In genomic region chr9:99785010-99785590, GRCh38 we compare ENCODE assay signal across 27 cellular contexts.
"Had no signal": no experiment of that assay in that cellular context is flagged by ENCODE, and none has a peak within 500 bp of the region (broad histone marks: within the 10 kb centered on the region; RNA-seq: fewer than 3 reads in every experiment).

No MANE protein-coding gene starts in this region.

- H3K9me3 ChIP-seq: adrenal gland, body of pancreas, colonic mucosa, gastrocnemius medialis, neutrophil, right lobe of liver, testis, transverse colon had no signal

- H3K36me3 Mint-ChIP-seq: activated naive CD8-positive, alpha-beta T cell treated with anti-CD3 and anti-CD28 coated beads for 36 hours; naive B cell had no signal

- H3K27me3 ChIP-seq: adrenal gland, body of pancreas, colonic mucosa, gastrocnemius medialis, neutrophil, right lobe of liver, testis, transverse colon had no signal

- H3K4me1 ChIP-seq: adrenal gland, body of pancreas, colonic mucosa, gastrocnemius medialis, left ventricle myocardium inferior, right lobe of liver, testis, transverse colon had no signal

- H3K27me3 Mint-ChIP-seq: progenitor cell of endocrine pancreas had no signal

- DNase-seq: activated CD4-positive, alpha-beta T cell treated with anti-CD3 and anti-CD28 coated beads for 1 hour; activated CD8-positive, alpha-beta T cell treated with anti-CD3 and anti-CD28 coated beads, Interleukin-2, amount 10 ng/mL, durations not matched to agents 7 days and 5 days; activated effector memory CD4-positive, alpha-beta T cell treated with anti-CD3 and anti-CD28 coated beads, Interleukin-2, amount 50 U/mL, for 16 hours; activated naive CD4-positive, alpha-beta T cell treated with anti-CD3 and anti-CD28 coated beads for 36 hours; activated naive CD8-positive, alpha-beta T cell treated with anti-CD3 and anti-CD28 coated beads for 36 hours; activated T-cell treated with anti-CD3 and anti-CD28 coated beads for 4 hours; activated T-cell treated with anti-CD3 and anti-CD28 coated beads, Interleukin-2, amount 50 U/mL, for 72 hours; adrenal gland; aorta; body of pancreas; colonic mucosa; effector memory CD4-positive, alpha-beta T cell; erythroblast; gastrocnemius medialis; glutamatergic neuron; left ventricle myocardium inferior; naive B cell; nephron progenitor cell; right lobe of liver; stimulated activated CD4-positive, alpha-beta T cell treated with anti-CD3 and anti-CD28 coated beads, Interleukin-4, amount 100 ng/mL, for 1 hour; stimulated activated naive CD8-positive, alpha-beta T cell treated with anti-CD3 and anti-CD28 coated beads, Interleukin-15, Interleukin-2, amounts not matched to agents 100 U/mL and 50 U/mL, for 24 hours; T-helper 2 cell; testis; transverse colon had no signal

- H3K4me3 ChIP-seq: adrenal gland, body of pancreas, colonic mucosa, gastrocnemius medialis, left ventricle myocardium inferior, lung, right lobe of liver, testis, transverse colon had no signal

- H3K4me1 Mint-ChIP-seq: activated naive CD8-positive, alpha-beta T cell treated with anti-CD3 and anti-CD28 coated beads for 36 hours; nephron progenitor cell had no signal

- H3K27ac ChIP-seq: adrenal gland, body of pancreas, colonic mucosa, gastrocnemius medialis, left ventricle myocardium inferior, neutrophil, right lobe of liver, testis, transverse colon had no signal

- H3K9me3 Mint-ChIP-seq: activated naive CD4-positive, alpha-beta T cell treated with anti-CD3 and anti-CD28 coated beads for 36 hours; activated T-cell treated with anti-CD3 and anti-CD28 coated beads, Interleukin-2, amount 50 U/mL, for 72 hours; nephron progenitor cell had no signal

- H3K36me3 ChIP-seq: adrenal gland, colonic mucosa, gastrocnemius medialis, left ventricle myocardium inferior, neutrophil, right lobe of liver, transverse colon had no signal

- H3K27ac Mint-ChIP-seq: activated CD8-positive, alpha-beta T cell treated with anti-CD3 and anti-CD28 coated beads, Interleukin-2, amount 10 ng/mL, durations not matched to agents 7 days and 5 days; activated naive CD4-positive, alpha-beta T cell treated with anti-CD3 and anti-CD28 coated beads for 36 hours; activated naive CD8-positive, alpha-beta T cell treated with anti-CD3 and anti-CD28 coated beads for 36 hours; activated T-cell treated with anti-CD3 and anti-CD28 coated beads, Interleukin-2, amount 50 U/mL, for 72 hours; nephron progenitor cell; progenitor cell of endocrine pancreas had no signal

- H3K4me3 Mint-ChIP-seq: activated CD8-positive, alpha-beta T cell treated with anti-CD3 and anti-CD28 coated beads, Interleukin-2, amount 10 ng/mL, durations not matched to agents 7 days and 5 days; activated naive CD4-positive, alpha-beta T cell treated with anti-CD3 and anti-CD28 coated beads for 36 hours; activated naive CD8-positive, alpha-beta T cell treated with anti-CD3 and anti-CD28 coated beads for 36 hours; activated T-cell treated with anti-CD3 and anti-CD28 coated beads, Interleukin-2, amount 50 U/mL, for 72 hours; naive B cell; nephron progenitor cell had no signal
